Comparison of ENCODE assay signal across 12 cellular contexts in genomic region chr5:174606646-174607045, GRCh38.
"Had no signal": no experiment of that assay in that cellular context is flagged by ENCODE, and none has a peak within 500 bp of the region (broad histone marks: within the 10 kb centered on the region; RNA-seq: fewer than 3 reads in every experiment).

No MANE protein-coding gene starts in this region.

- H3K27me3 ChIP-seq: ovary had no signal

- DNase-seq: activated CD4-positive, CD25-positive, alpha-beta regulatory T cell treated with anti-CD3 and anti-CD28 coated beads, Interleukin-2, amount 50 U/mL, for 72 hours; activated naive CD4-positive, alpha-beta T cell; activated naive CD8-positive, alpha-beta T cell treated with anti-CD3 and anti-CD28 coated beads, Interleukin-2, amount 10 ng/mL, durations not matched to agents 7 days and 5 days; activated T-cell treated with anti-CD3 and anti-CD28 coated beads for 4 hours; aorta; gastrocnemius medialis; mesendoderm; ovary; sigmoid colon; T-helper 1 cell; T1000 had no signal

- H3K4me1 Mint-ChIP-seq: activated naive CD8-positive, alpha-beta T cell treated with anti-CD3 and anti-CD28 coated beads, Interleukin-2, amount 10 ng/mL, durations not matched to agents 7 days and 5 days; stimulated activated effector memory CD8-positive, alpha-beta T cell treated with anti-CD3 and anti-CD28 coated beads, Interleukin-12 subunit alpha, Interleukin-12 subunit beta, amount 100 ng/mL, for 72 hours had no signal

- H3K9me3 Mint-ChIP-seq: activated naive CD8-positive, alpha-beta T cell treated with anti-CD3 and anti-CD28 coated beads, Interleukin-2, amount 10 ng/mL, durations not matched to agents 7 days and 5 days had no signal

- ATAC-seq: gastrocnemius medialis; stimulated activated effector memory CD8-positive, alpha-beta T cell treated with anti-CD3 and anti-CD28 coated beads, Interleukin-12 subunit alpha, Interleukin-12 subunit beta, amount 100 ng/mL, for 72 hours had no signal

- H3K36me3 Mint-ChIP-seq: activated naive CD8-positive, alpha-beta T cell treated with anti-CD3 and anti-CD28 coated beads, Interleukin-2, amount 10 ng/mL, durations not matched to agents 7 days and 5 days; stimulated activated effector memory CD8-positive, alpha-beta T cell treated with anti-CD3 and anti-CD28 coated beads, Interleukin-12 subunit alpha, Interleukin-12 subunit beta, amount 100 ng/mL, for 72 hours had no signal

- H3K9me3 ChIP-seq: gastrocnemius medialis, ovary, sigmoid colon had no signal

- H3K27ac Mint-ChIP-seq: activated naive CD8-positive, alpha-beta T cell treated with anti-CD3 and anti-CD28 coated beads, Interleukin-2, amount 10 ng/mL, durations not matched to agents 7 days and 5 days; stimulated activated effector memory CD8-positive, alpha-beta T cell treated with anti-CD3 and anti-CD28 coated beads, Interleukin-12 subunit alpha, Interleukin-12 subunit beta, amount 100 ng/mL, for 72 hours had no signal

- H3K27ac ChIP-seq: gastrocnemius medialis, ovary, sigmoid colon had no signal

- H3K4me3 ChIP-seq: gastrocnemius medialis, ovary, sigmoid colon had no signal

- H3K36me3 ChIP-seq: gastrocnemius medialis, ovary, sigmoid colon had no signal

- H3K4me3 Mint-ChIP-seq: activated naive CD8-positive, alpha-beta T cell treated with anti-CD3 and anti-CD28 coated beads, Interleukin-2, amount 10 ng/mL, durations not matched to agents 7 days and 5 days; stimulated activated effector memory CD8-positive, alpha-beta T cell treated with anti-CD3 and anti-CD28 coated beads, Interleukin-12 subunit alpha, Interleukin-12 subunit beta, amount 100 ng/mL, for 72 hours had no signal
